In genomic region chr18:57813245-57813644, GRCh38 we compare ENCODE assay signal across 15 cellular contexts. TPM values are rescaled to one million over a fixed set of nuclear protein-coding genes. Genes with fewer than 3 reads are reported as not detected.
A peak's percentile ranks its signal among the peaks of the same experiment; 100 is the strongest.
DNase-seq lines count a peak whose midpoint lies in the region; ATAC-seq, FAIRE-seq and TF ChIP-seq lines count a peak whose summit lies in the region.
"Had no signal": no experiment of that assay in that cellular context is flagged by ENCODE, and none has a peak within 500 bp of the region (broad histone marks: within the 10 kb centered on the region; RNA-seq: fewer than 3 reads in every experiment).

No MANE protein-coding gene starts in this region.

- peak overlapping the region; percentile 71 for H3K27ac ChIP-seq in ACC112 (ENCODE audit: low read depth, low read length)
- peak overlapping the region; percentile 86 for H3K27ac ChIP-seq in astrocyte (ENCODE audit: low read depth, low read length)
- no peak overlapping the region for H3K27ac ChIP-seq in spleen

- H3K4me3 Mint-ChIP-seq in astrocyte (ENCODE audit: unreplicated experiment): no peak overlapping the region
- no peak overlapping the region for H3K4me3 Mint-ChIP-seq in activated CD4-positive, alpha-beta T cell treated with anti-CD3 and anti-CD28 coated beads for 36 hours

- H3K4me3 ChIP-seq in ACC112 (ENCODE audit: low read depth, low read length): no peak overlapping the region
- H3K4me3 ChIP-seq in astrocyte (ENCODE audit: insufficient read depth, low read depth, low read length): no peak overlapping the region
- no peak overlapping the region for H3K4me3 ChIP-seq in spleen

- no peaks in the 10 kb centered on the region for H3K27me3 ChIP-seq in ACC112 (ENCODE audit: insufficient read depth, low read length)
- no peaks in the 10 kb centered on the region for H3K27me3 ChIP-seq in astrocyte (ENCODE audit: insufficient read depth, low read length)
- no peaks in the 10 kb centered on the region for H3K27me3 ChIP-seq in spleen (replicated peaks in 1 of 7)
- H3K27me3 ChIP-seq: BE2C had no signal

- peak overlapping the region; percentile 17 for H3K4me2 ChIP-seq in astrocyte (ENCODE audit: low read length)

- H2AFZ ChIP-seq in ACC112 (ENCODE audit: low read length, unreplicated experiment) (no peak overlapping the region), astrocyte (ENCODE audit: low read depth, low read length) (no peak overlapping the region)

- H3K9me3 ChIP-seq in astrocyte (ENCODE audit: insufficient read depth, low read depth, low read length): peaks cover 8% of the 10 kb centered on the region
- peaks cover 0 to 28% (median 23%) of the 10 kb centered on the region in 8 donors for H3K9me3 ChIP-seq in spleen
- H3K9me3 ChIP-seq: BE2C had no signal

- peak overlapping the region; percentile 34 for H3K9ac ChIP-seq in astrocyte (ENCODE audit: low read length)

- peak; percentile 34 for DNase-seq in HK-2 (ENCODE audit: unreplicated experiment)
- DNase-seq in astrocyte (ENCODE audit: low read depth): peak; percentile 99
- DNase-seq in glomerular endothelial cell (ENCODE audit: extremely low read depth, low read depth, low spot score): peak; percentile 85
- DNase-seq in spleen: no peak
- no peak for DNase-seq in COLO668 (lab: John Stamatoyannopoulos, UW; ENCODE audit: unreplicated experiment)
- DNase-seq in activated CD4-positive, alpha-beta T cell treated with anti-CD3 and anti-CD28 coated beads for 36 hours: no peak
- no peak for DNase-seq in activated CD4-positive, alpha-beta T cell treated with anti-CD3 and anti-CD28 coated beads, Interleukin-2, amount 50 U/mL, for 4 hours
- DNase-seq: activated CD8-positive, alpha-beta memory T cell treated with anti-CD3 and anti-CD28 coated beads, Interleukin-2, amount 50 U/mL, for 4 hours; aorta; BE2C; Kasumi-1; OCI-M1 had no signal

- H3K36me3 ChIP-seq in ACC112 (ENCODE audit: insufficient read depth, low read length) (no peaks in the 10 kb centered on the region), astrocyte (ENCODE audit: insufficient read depth, low read length) (no peaks in the 10 kb centered on the region), spleen (no peaks in the 10 kb centered on the region)
- H3K36me3 ChIP-seq: BE2C had no signal

- H3K4me1 ChIP-seq in ACC112 (ENCODE audit: control insufficient read depth, insufficient read depth, low read length, unreplicated experiment) (peaks cover 26% of the 10 kb centered on the region), astrocyte (ENCODE audit: insufficient read depth, low read length) (peaks cover 21% of the 10 kb centered on the region), spleen (no peaks in the 10 kb centered on the region)
- H3K4me1 ChIP-seq: BE2C had no signal

- CTCF ChIA-PET in activated CD4-positive, alpha-beta T cell treated with anti-CD3 and anti-CD28 coated beads for 36 hours (lab: Charles Lee): no interaction called here

- no peak for ATAC-seq in activated CD4-positive, alpha-beta T cell treated with anti-CD3 and anti-CD28 coated beads for 36 hours

- no peak for TF ChIP-seq POLR2A in spleen (IDR thresholded peaks at IDR 0.05)

- H3K27me3 Mint-ChIP-seq in astrocyte (ENCODE audit: low read depth, unreplicated experiment): no peaks in the 10 kb centered on the region
- H3K27me3 Mint-ChIP-seq in activated CD4-positive, alpha-beta T cell treated with anti-CD3 and anti-CD28 coated beads for 36 hours: peaks cover 24% of the 10 kb centered on the region

- H3K79me2 ChIP-seq in ACC112 (ENCODE audit: control insufficient read depth, insufficient read depth, low read length, unreplicated experiment) (no peaks in the 10 kb centered on the region), astrocyte (ENCODE audit: insufficient read depth, low read length) (no peaks in the 10 kb centered on the region)

- H3K36me3 Mint-ChIP-seq in astrocyte (ENCODE audit: low read depth, unreplicated experiment): peaks cover 2% of the 10 kb centered on the region
- H3K36me3 Mint-ChIP-seq in activated CD4-positive, alpha-beta T cell treated with anti-CD3 and anti-CD28 coated beads for 36 hours (ENCODE audit: low read depth): peaks cover 8% of the 10 kb centered on the region

- no peaks in the 10 kb centered on the region for H3K9me3 Mint-ChIP-seq in astrocyte (ENCODE audit: unreplicated experiment)
- H3K9me3 Mint-ChIP-seq in activated CD4-positive, alpha-beta T cell treated with anti-CD3 and anti-CD28 coated beads for 36 hours (ENCODE audit: low read depth): peaks cover 8% of the 10 kb centered on the region

- intact Hi-C loops in spleen (cut with DNase I; ENCODE audit: low total_unique reads): no loop called here
- intact Hi-C loops in activated CD4-positive, alpha-beta T cell treated with anti-CD3 and anti-CD28 coated beads for 36 hours (cut with DNase I, micrococcal nuclease): no loop called here

- H3K4me1 Mint-ChIP-seq in astrocyte (ENCODE audit: low read depth, unreplicated experiment): peaks cover 14% of the 10 kb centered on the region
- H3K4me1 Mint-ChIP-seq in activated CD4-positive, alpha-beta T cell treated with anti-CD3 and anti-CD28 coated beads for 36 hours: no peaks in the 10 kb centered on the region

- peak overlapping the region; percentile 80 for H3K27ac Mint-ChIP-seq in astrocyte (ENCODE audit: unreplicated experiment)
- no peak overlapping the region for H3K27ac Mint-ChIP-seq in activated CD4-positive, alpha-beta T cell treated with anti-CD3 and anti-CD28 coated beads for 36 hours

- H4K20me1 ChIP-seq in astrocyte (ENCODE audit: insufficient read depth, low read length): no peaks in the 10 kb centered on the region

- POLR2A ChIA-PET in activated CD4-positive, alpha-beta T cell treated with anti-CD3 and anti-CD28 coated beads for 36 hours (lab: Charles Lee): interaction anchor here (0.5 kb wide), 1 partner anchor 20 kb away, joined by 3 read pairs; no protein-coding TSS in a partner anchor

- FAIRE-seq in astrocyte (lab: Jason Lieb, UNC): peak; percentile 100
- FAIRE-seq: frontal cortex, H1 had no signal

- TF ChIP-seq CTCF in astrocyte (IDR thresholded peaks at IDR 0.05; ENCODE audit: insufficient read depth, low read depth, low read length) (no peak), spleen (IDR thresholded peaks at IDR 0.05 in 8 of 11, conservative IDR thresholded peaks at IDR 0.05 in 3 of 11) (no peak)

RNA-seq across cellular contexts. Expression of gene ATP8B1, which starts 10.1 kb away (rescaled TPM):
- 6.9 and 10.4 TPM in 2 replicates for total RNA-seq in astrocyte
- total RNA-seq in glomerular endothelial cell: 56.7 and 68.8 TPM in 2 replicates
- total RNA-seq in spleen: 10 to 100 TPM in 6 of 7 donors, 1 to 10 TPM in 1; 5.1 to 22.0 (median 14.5) TPM
- 1 to 10 TPM; 1.0 to 2.1 (median 1.5) TPM for polyA plus RNA-seq in spleen
- not detected for total RNA-seq in activated CD4-positive, alpha-beta T cell treated with anti-CD3 and anti-CD28 coated beads for 36 hours

Comparison
In these comparisons a context has a peak if more than half of its experiments do, and no peak if none do; other contexts are left out.
1. H3K27ac ChIP-seq: peak in ACC112 (single experiment) and astrocyte (single experiment); none in spleen (0 of 8).
2. DNase-seq: peak in HK-2 (single experiment), astrocyte (single experiment) and glomerular endothelial cell (single experiment); none in spleen (single experiment), COLO668 (single experiment), activated CD4-positive, alpha-beta T cell treated with anti-CD3 and anti-CD28 coated beads for 36 hours (single experiment) and activated CD4-positive, alpha-beta T cell treated with anti-CD3 and anti-CD28 coated beads, Interleukin-2, amount 50 U/mL, for 4 hours (0 of 2).